In genomic region chr15:72229947-72230196, GRCh38 we compare ENCODE assay signal across 1 cellular context.
TF ChIP-seq lines count a peak whose summit lies in the region.

No MANE protein-coding gene starts in this region.

TF ChIP-seq in WTC11, 78 proteins besides CTCF, POLR2A, EP300 and RAD21 (continued from another document):
- TF ChIP-seq RELA (CRISPR knock-in tag; IDR thresholded peaks at IDR 0.05; ENCODE audit: borderline replicate concordance) = no peak
